15 cellular contexts compared by ENCODE assay signal in genomic region chr15:42687740-42688139, GRCh38.
DNase-seq lines count a peak whose midpoint lies in the region; ATAC-seq and TF ChIP-seq lines count a peak whose summit lies in the region.
"Had no signal": no experiment of that assay in that cellular context is flagged by ENCODE, and none has a peak within 500 bp of the region (broad histone marks: within the 10 kb centered on the region; RNA-seq: fewer than 3 reads in every experiment).

No MANE protein-coding gene starts in this region.

- H3K27ac ChIP-seq in RWPE1 = peak overlapping the region; percentile 46; the same call in 1 of the 2 replicates
- H3K27ac ChIP-seq in RWPE2 (ENCODE audit: poor library complexity, severe bottlenecking) = peak overlapping the region; percentile 31
- peak overlapping the region; percentile 59 for H3K27ac ChIP-seq in epithelial cell of prostate

- POLR2A ChIA-PET in RWPE1 (lab: Yijun Ruan, JAX; ENCODE audit: low non-redundant PET) = no interaction called here

- CTCF ChIA-PET in RWPE1 (lab: Yijun Ruan, JAX) = interaction anchor here (0.6 kb wide), 1 partner anchor 606 kb away, joined by 3 read pairs; no protein-coding TSS in a partner anchor

- H3K36me3 ChIP-seq in RWPE2 (ENCODE audit: low read depth) = peaks cover 4% of the 10 kb centered on the region; the same call in 1 of the 2 replicates

- peaks cover 4% of the 10 kb centered on the region for H3K4me1 ChIP-seq in RWPE2 (ENCODE audit: insufficient read depth, poor library complexity, severe bottlenecking)

- no peaks in the 10 kb centered on the region for H3K27me3 ChIP-seq in RWPE2 (ENCODE audit: insufficient read depth, poor library complexity, severe bottlenecking)

- TF ChIP-seq CTCF in RWPE1 (conservative IDR thresholded peaks at IDR 0.05; ENCODE audit: low read depth) (no peak), RWPE2 (IDR thresholded peaks at IDR 0.05; ENCODE audit: poor library complexity, severe bottlenecking) (no peak)

- DNase-seq in RWPE1 (ENCODE audit: low spot score) = no peak
- no peak for DNase-seq in RWPE2 (ENCODE audit: low spot score)
- DNase-seq in epithelial cell of prostate (ENCODE audit: low read depth, low spot score) = no peak
- no peak for DNase-seq in dedifferentiated amniotic fluid mesenchymal stem cell (ENCODE audit: extremely low spot score)
- DNase-seq in D341Med (ENCODE audit: low spot score) = no peak
- DNase-seq: C1 segment of cervical spinal cord; Calu3; CD4-positive, alpha-beta memory T cell; COR-L47; DMS153; DND-41; H9 had no signal

- no peaks in the 10 kb centered on the region for H3K9me3 ChIP-seq in RWPE2 (ENCODE audit: severe bottlenecking)

- H3K4me3 ChIP-seq in RWPE2 (ENCODE audit: severe bottlenecking) = no peak overlapping the region
- H3K4me3 ChIP-seq: GM23338 had no signal

- ATAC-seq in RWPE2 (ENCODE audit: low read depth) (no peak), GM21526 (IDR thresholded peaks at IDR 0.05; ENCODE audit: low FRiP score, unreplicated experiment) (no peak)
- ATAC-seq: GM23338, HCT116 had no signal
